In the genomic region with DNA sequence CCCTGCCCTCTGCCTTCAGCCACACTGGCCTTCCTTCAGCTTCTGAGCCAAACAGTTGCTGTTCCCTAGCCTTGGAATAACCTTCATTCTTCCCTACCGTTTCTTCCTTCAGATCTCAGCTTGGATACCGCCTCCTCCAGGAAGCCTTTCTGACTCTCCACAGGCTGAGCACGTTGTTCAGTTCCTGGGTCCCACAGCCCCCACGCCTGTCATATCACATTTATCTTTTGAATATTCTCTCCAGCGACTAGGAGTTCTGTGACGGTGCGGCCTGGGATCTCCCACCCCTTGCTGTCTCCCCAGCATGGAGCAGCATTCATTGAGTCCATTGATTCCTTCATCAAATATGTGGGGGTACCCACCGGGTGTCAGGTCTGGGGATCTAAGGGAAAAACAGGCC, we compare ENCODE assay signal across 1 cellular context.
TF ChIP-seq lines count a peak whose summit lies in the region.

No MANE protein-coding gene starts in this region.

TF ChIP-seq in GM23338, 12 proteins besides CTCF, POLR2A, EP300 and RAD21 (continued from another document):
- TF ChIP-seq, protein P1, sequence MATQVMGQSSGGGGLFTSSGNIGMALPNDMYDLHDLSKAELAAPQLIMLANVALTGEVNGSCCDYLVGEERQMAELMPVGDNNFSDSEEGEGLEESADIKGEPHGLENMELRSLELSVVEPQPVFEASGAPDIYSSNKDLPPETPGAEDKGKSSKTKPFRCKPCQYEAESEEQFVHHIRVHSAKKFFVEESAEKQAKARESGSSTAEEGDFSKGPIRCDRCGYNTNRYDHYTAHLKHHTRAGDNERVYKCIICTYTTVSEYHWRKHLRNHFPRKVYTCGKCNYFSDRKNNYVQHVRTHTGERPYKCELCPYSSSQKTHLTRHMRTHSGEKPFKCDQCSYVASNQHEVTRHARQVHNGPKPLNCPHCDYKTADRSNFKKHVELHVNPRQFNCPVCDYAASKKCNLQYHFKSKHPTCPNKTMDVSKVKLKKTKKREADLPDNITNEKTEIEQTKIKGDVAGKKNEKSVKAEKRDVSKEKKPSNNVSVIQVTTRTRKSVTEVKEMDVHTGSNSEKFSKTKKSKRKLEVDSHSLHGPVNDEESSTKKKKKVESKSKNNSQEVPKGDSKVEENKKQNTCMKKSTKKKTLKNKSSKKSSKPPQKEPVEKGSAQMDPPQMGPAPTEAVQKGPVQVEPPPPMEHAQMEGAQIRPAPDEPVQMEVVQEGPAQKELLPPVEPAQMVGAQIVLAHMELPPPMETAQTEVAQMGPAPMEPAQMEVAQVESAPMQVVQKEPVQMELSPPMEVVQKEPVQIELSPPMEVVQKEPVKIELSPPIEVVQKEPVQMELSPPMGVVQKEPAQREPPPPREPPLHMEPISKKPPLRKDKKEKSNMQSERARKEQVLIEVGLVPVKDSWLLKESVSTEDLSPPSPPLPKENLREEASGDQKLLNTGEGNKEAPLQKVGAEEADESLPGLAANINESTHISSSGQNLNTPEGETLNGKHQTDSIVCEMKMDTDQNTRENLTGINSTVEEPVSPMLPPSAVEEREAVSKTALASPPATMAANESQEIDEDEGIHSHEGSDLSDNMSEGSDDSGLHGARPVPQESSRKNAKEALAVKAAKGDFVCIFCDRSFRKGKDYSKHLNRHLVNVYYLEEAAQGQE (IDR thresholded peaks at IDR 0.05; ENCODE audit: unreplicated experiment), result no peak
- TF ChIP-seq, protein P2, sequence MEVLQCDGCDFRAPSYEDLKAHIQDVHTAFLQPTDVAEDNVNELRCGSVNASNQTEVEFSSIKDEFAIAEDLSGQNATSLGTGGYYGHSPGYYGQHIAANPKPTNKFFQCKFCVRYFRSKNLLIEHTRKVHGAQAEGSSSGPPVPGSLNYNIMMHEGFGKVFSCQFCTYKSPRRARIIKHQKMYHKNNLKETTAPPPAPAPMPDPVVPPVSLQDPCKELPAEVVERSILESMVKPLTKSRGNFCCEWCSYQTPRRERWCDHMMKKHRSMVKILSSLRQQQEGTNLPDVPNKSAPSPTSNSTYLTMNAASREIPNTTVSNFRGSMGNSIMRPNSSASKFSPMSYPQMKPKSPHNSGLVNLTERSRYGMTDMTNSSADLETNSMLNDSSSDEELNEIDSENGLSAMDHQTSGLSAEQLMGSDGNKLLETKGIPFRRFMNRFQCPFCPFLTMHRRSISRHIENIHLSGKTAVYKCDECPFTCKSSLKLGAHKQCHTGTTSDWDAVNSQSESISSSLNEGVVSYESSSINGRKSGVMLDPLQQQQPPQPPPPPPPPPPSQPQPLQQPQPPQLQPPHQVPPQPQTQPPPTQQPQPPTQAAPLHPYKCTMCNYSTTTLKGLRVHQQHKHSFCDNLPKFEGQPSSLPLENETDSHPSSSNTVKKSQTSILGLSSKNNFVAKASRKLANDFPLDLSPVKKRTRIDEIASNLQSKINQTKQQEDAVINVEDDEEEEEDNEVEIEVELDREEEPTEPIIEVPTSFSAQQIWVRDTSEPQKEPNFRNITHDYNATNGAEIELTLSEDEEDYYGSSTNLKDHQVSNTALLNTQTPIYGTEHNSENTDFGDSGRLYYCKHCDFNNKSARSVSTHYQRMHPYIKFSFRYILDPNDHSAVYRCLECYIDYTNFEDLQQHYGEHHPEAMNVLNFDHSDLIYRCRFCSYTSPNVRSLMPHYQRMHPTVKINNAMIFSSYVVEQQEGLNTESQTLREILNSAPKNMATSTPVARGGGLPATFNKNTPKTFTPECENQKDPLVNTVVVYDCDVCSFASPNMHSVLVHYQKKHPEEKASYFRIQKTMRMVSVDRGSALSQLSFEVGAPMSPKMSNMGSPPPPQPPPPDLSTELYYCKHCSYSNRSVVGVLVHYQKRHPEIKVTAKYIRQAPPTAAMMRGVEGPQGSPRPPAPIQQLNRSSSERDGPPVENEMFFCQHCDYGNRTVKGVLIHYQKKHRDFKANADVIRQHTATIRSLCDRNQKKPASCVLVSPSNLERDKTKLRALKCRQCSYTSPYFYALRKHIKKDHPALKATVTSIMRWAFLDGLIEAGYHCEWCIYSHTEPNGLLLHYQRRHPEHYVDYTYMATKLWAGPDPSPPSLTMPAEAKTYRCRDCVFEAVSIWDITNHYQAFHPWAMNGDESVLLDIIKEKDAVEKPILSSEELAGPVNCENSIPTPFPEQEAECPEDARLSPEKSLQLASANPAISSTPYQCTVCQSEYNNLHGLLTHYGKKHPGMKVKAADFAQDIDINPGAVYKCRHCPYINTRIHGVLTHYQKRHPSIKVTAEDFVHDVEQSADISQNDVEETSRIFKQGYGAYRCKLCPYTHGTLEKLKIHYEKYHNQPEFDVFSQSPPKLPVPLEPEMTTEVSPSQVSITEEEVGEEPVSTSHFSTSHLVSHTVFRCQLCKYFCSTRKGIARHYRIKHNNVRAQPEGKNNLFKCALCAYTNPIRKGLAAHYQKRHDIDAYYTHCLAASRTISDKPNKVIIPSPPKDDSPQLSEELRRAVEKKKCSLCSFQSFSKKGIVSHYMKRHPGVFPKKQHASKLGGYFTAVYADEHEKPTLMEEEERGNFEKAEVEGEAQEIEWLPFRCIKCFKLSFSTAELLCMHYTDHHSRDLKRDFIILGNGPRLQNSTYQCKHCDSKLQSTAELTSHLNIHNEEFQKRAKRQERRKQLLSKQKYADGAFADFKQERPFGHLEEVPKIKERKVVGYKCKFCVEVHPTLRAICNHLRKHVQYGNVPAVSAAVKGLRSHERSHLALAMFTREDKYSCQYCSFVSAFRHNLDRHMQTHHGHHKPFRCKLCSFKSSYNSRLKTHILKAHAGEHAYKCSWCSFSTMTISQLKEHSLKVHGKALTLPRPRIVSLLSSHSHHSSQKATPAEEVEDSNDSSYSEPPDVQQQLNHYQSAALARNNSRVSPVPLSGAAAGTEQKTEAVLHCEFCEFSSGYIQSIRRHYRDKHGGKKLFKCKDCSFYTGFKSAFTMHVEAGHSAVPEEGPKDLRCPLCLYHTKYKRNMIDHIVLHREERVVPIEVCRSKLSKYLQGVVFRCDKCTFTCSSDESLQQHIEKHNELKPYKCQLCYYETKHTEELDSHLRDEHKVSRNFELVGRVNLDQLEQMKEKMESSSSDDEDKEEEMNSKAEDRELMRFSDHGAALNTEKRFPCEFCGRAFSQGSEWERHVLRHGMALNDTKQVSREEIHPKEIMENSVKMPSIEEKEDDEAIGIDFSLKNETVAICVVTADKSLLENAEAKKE (CRISPR knock-in tag; IDR thresholded peaks at IDR 0.05), result no peak
- no peak for TF ChIP-seq EZH2 (IDR thresholded peaks at IDR 0.05; ENCODE audit: low read depth, unreplicated experiment)
- TF ChIP-seq, protein P3, sequence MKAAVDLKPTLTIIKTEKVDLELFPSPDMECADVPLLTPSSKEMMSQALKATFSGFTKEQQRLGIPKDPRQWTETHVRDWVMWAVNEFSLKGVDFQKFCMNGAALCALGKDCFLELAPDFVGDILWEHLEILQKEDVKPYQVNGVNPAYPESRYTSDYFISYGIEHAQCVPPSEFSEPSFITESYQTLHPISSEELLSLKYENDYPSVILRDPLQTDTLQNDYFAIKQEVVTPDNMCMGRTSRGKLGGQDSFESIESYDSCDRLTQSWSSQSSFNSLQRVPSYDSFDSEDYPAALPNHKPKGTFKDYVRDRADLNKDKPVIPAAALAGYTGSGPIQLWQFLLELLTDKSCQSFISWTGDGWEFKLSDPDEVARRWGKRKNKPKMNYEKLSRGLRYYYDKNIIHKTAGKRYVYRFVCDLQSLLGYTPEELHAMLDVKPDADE (IDR thresholded peaks at IDR 0.05), result no peak
- TF ChIP-seq ZNF331 (CRISPR knock-in tag; IDR thresholded peaks at IDR 0.05; ENCODE audit: low read depth), result no peak
- TF ChIP-seq JUNB (IDR thresholded peaks at IDR 0.05; ENCODE audit: unreplicated experiment), result no peak
- no peak for TF ChIP-seq NANOG (IDR thresholded peaks at IDR 0.05; ENCODE audit: borderline replicate concordance)
